ENCODE assay signal across 8 cellular contexts in genomic region chr7:43906327-43907010, GRCh38. TPM values are rescaled to one million over a fixed set of nuclear protein-coding genes. Genes with fewer than 3 reads are reported as not detected.
A peak's percentile ranks its signal among the peaks of the same experiment; 100 is the strongest.
DNase-seq lines count a peak whose midpoint lies in the region; ATAC-seq and TF ChIP-seq lines count a peak whose summit lies in the region.

Gene URGCP (minus strand): TSS chr7:43906596. CDS start chr7:43906575, 21 bp downstream.

- H3K27me3 Mint-ChIP-seq in endodermal cell (ENCODE audit: insufficient read depth), result no peaks in the 10 kb centered on the region

- peak within 1 kb of the TSS; percentile 80 for H3K4me3 Mint-ChIP-seq in endodermal cell

- H3K36me3 Mint-ChIP-seq in endodermal cell (ENCODE audit: low read depth), result no peaks in the 10 kb centered on the region

- peak; percentile 85 for ATAC-seq in HG02759 (IDR thresholded peaks at IDR 0.05; ENCODE audit: unreplicated experiment)

- H3K4me1 ChIP-seq in endodermal cell (ENCODE audit: control insufficient read depth, insufficient read depth, low read length) (no peaks in the 10 kb centered on the region), mesodermal cell (ENCODE audit: control insufficient read depth, insufficient read depth, low read length, poor library complexity, severe bottlenecking) (peaks cover 4% of the 10 kb centered on the region)

- H3K36me3 ChIP-seq in endodermal cell (ENCODE audit: control insufficient read depth, insufficient read depth, low read length) (no peaks in the 10 kb centered on the region), mesodermal cell (ENCODE audit: control insufficient read depth, insufficient read depth, low read length) (no peaks in the 10 kb centered on the region)

- H3K4me1 Mint-ChIP-seq in endodermal cell, result peaks cover 7% of the 10 kb centered on the region

- H3K4me3 ChIP-seq in endodermal cell (ENCODE audit: low read length), result peak within 1 kb of the TSS; percentile 81
- peak within 1 kb of the TSS; percentile 54 for H3K4me3 ChIP-seq in mesodermal cell (ENCODE audit: extremely low read depth, insufficient read depth, low read length, poor library complexity, severe bottlenecking)

- no peak within 1 kb of the TSS for H3K27ac ChIP-seq in endodermal cell (ENCODE audit: low read depth, low read length)
- no peak within 1 kb of the TSS for H3K27ac ChIP-seq in mesodermal cell (ENCODE audit: low read depth, low read length, severe bottlenecking)

- peak within 1 kb of the TSS; percentile 47 for H3K9ac ChIP-seq in endodermal cell (ENCODE audit: extremely low read depth, low read length, poor library complexity, severe bottlenecking)

- POLR2A ChIA-PET in activated CD8-positive, alpha-beta memory T cell treated with anti-CD3 and anti-CD28 coated beads for 36 hours (lab: Charles Lee), result no interaction called here

- no peaks in the 10 kb centered on the region for H3K9me3 ChIP-seq in endodermal cell (ENCODE audit: control insufficient read depth, low read length)
- H3K9me3 ChIP-seq in mesodermal cell (ENCODE audit: control insufficient read depth, low read length), result no peaks in the 10 kb centered on the region

- CTCF ChIA-PET in activated CD8-positive, alpha-beta memory T cell treated with anti-CD3 and anti-CD28 coated beads for 36 hours (lab: Charles Lee), result interaction anchor here (0.8 kb wide), 1 partner anchor 13 kb away, joined by 3 read pairs; no protein-coding TSS in a partner anchor

- H3K27ac Mint-ChIP-seq in endodermal cell, result peak within 1 kb of the TSS; percentile 89

- no peaks in the 10 kb centered on the region for H3K9me3 Mint-ChIP-seq in endodermal cell

- WGBS in endodermal cell (ENCODE audit: insufficient coverage in 1 of 2, insufficient read length in 1 of 2), 2 experiments, result 1% methylated on average over 13 to 74 of the region's 74 CpGs
- WGBS in mesodermal cell (ENCODE audit: insufficient coverage in 2 of 2), 2 experiments, result 0% methylated on average over 13 to 19 of the region's 74 CpGs

- no peaks in the 10 kb centered on the region for H3K27me3 ChIP-seq in endodermal cell (ENCODE audit: control insufficient read depth, insufficient read depth, low read length, poor library complexity, severe bottlenecking)

- TF ChIP-seq CTCF in endodermal cell (conservative IDR thresholded peaks at IDR 0.05), result no peak

- DNase-seq in NCI-H2227 (lab: John Stamatoyannopoulos, UW; ENCODE audit: unreplicated experiment) (peak; percentile 47), NCI-H2227 treated with DMSO at 0.1 percent for 48 hours (lab: John Stamatoyannopoulos, UW) (no peak), NCI-H2196 treated with DMSO at 0.1 percent for 48 hours (lab: John Stamatoyannopoulos, UW; ENCODE audit: unreplicated experiment) (peak; percentile 9), endodermal cell (peak; percentile 80)
- DNase-seq in stimulated activated CD8-positive, alpha-beta memory T cell treated with anti-CD3 and anti-CD28 coated beads, Interleukin-15, amount 100 ng/mL, for 4 hours (ENCODE audit: low read depth in 2 of 2), result peak; percentile 12 to 41

RNA-seq across cellular contexts. Expression of gene URGCP, which starts in this region (rescaled TPM):
- total RNA-seq in activated CD8-positive, alpha-beta memory T cell treated with anti-CD3 and anti-CD28 coated beads for 36 hours, result 10 to 100 TPM; 28.8 to 31.0 TPM
- total RNA-seq in endodermal cell, result 10 to 100 TPM; 23.2 to 23.8 TPM
- polyA plus RNA-seq in endodermal cell (2013, experiment 1 of 2), result 9.8 TPM
- polyA plus RNA-seq in endodermal cell (2013, experiment 2 of 2), result 8.4 TPM
- polyA plus RNA-seq in mesodermal cell (2013, experiment 1 of 2), result 8.3 TPM
- 6.7 TPM for polyA plus RNA-seq in mesodermal cell (2013, experiment 2 of 2)
